ENCODE assay signal across 1 cellular context in genomic region chr22:45504703-45505341, GRCh38.
TF ChIP-seq lines count a peak whose summit lies in the region.

No MANE protein-coding gene starts in this region.

TF ChIP-seq in IMR-90, 13 proteins besides CTCF, POLR2A, EP300 and RAD21 (continued from another document):
- no peak for TF ChIP-seq MAFK (IDR thresholded peaks at IDR 0.05; ENCODE audit: low read depth, low read length)
- no peak for TF ChIP-seq NFE2L2 (IDR thresholded peaks at IDR 0.05; ENCODE audit: low read depth, low read length)
